ENCODE assay signal across 1 cellular context in genomic region chr11:61332823-61333637, GRCh38.
TF ChIP-seq lines count a peak whose summit lies in the region.

TSS of gene DDB1 (minus strand) at chr11:61333105. CDS start at chr11:61332968, 137 bp downstream.
TSS of gene TKFC (plus strand) at chr11:61333228. CDS start at chr11:61334729, 1,501 bp downstream.

TF ChIP-seq in A549, 52 proteins besides CTCF, POLR2A, EP300 and RAD21 (continued from another document):
- TF ChIP-seq REST (IDR thresholded peaks at IDR 0.05), result 0 out of 2 replicates have a peak, but pooled peaks have one; percentile 16
- no peak for TF ChIP-seq MAZ (IDR thresholded peaks at IDR 0.05; ENCODE audit: borderline replicate concordance, low read depth, low read length)
- TF ChIP-seq KDM5A (IDR thresholded peaks at IDR 0.05), result 0 out of 2 replicates have a peak, but pooled peaks have one; percentile 37
- TF ChIP-seq ZNF302 (CRISPR knock-in tag; IDR thresholded peaks at IDR 0.05), result no peak
TF ChIP-seq in A549: peak in this region for 10.
